Comparison of ENCODE assay signal across 11 cellular contexts in the genomic region with DNA sequence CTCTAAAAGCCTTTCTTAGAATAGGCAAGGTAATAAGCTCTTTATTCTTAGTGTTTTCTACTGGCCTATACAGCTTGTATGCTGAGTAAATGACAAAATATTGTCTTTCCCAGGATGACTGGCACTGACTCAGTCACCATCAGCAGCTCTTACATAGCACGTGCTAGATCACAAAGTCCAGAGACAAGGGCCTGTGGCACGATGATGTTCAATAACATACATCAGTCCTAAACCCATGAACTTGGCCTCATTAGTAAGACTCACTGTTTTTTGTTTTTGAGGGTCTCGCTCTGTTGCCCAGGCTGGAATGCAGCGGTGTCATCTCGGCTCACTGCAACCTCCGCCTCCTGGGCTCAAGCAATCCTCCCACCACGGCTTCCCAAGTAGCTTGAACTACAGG. TPM values are rescaled to one million over a fixed set of nuclear protein-coding genes. Genes with fewer than 3 reads are reported as not detected.
DNase-seq lines count a peak whose midpoint lies in the region; TF ChIP-seq lines count a peak whose summit lies in the region.
"Had no signal": no experiment of that assay in that cellular context is flagged by ENCODE, and none has a peak within 500 bp of the region (broad histone marks: within the 10 kb centered on the region; RNA-seq: fewer than 3 reads in every experiment).

No MANE protein-coding gene starts in this region.

- peak overlapping the region; percentile 98 for H3K27ac ChIP-seq in OCI-LY3 (ENCODE audit: low read length)
- H3K27ac ChIP-seq in ascending aorta = peak overlapping the region in 1 of 2 donors; percentile 31

- H3K4me1 Mint-ChIP-seq in endothelial cell (ENCODE audit: unreplicated experiment) = peaks cover 60% of the 10 kb centered on the region

- intact Hi-C loops in ascending aorta (cut with DNase I) = loop anchor here (5.0 kb wide), 1 partner anchor 42 kb away; the partner anchor contains the start of gene CELF1

- H3K27ac Mint-ChIP-seq in endothelial cell (ENCODE audit: unreplicated experiment) = peak overlapping the region; percentile 54

- H3K4me1 ChIP-seq in OCI-LY3 (ENCODE audit: low read length) = peaks cover 86% of the 10 kb centered on the region
- peaks cover 8 to 65% of the 10 kb centered on the region in 2 donors for H3K4me1 ChIP-seq in ascending aorta

- H4K20me1 ChIP-seq in OCI-LY3 (ENCODE audit: insufficient read depth, low read length) = 0 out of 2 replicates have a peak, but pooled peaks cover 6% of the 10 kb centered on the region

- H3K79me2 ChIP-seq in OCI-LY3 (ENCODE audit: low read length) = peaks cover 95% of the 10 kb centered on the region

- H3K36me3 Mint-ChIP-seq in endothelial cell (ENCODE audit: low read depth, unreplicated experiment) = no peaks in the 10 kb centered on the region

- peak overlapping the region; percentile 0; the same call in 1 of the 2 replicates for H3K9ac ChIP-seq in OCI-LY3 (ENCODE audit: low read length)

- peaks cover 2% of the 10 kb centered on the region for H3K27me3 Mint-ChIP-seq in endothelial cell (ENCODE audit: unreplicated experiment)

- no peak overlapping the region for H2AFZ ChIP-seq in OCI-LY3 (ENCODE audit: low read depth, low read length)

- no peaks in the 10 kb centered on the region for H3K9me3 Mint-ChIP-seq in endothelial cell (ENCODE audit: unreplicated experiment)

- H3K27me3 ChIP-seq in OCI-LY3 (ENCODE audit: low read depth, low read length) = no peaks in the 10 kb centered on the region
- no peaks in the 10 kb centered on the region for H3K27me3 ChIP-seq in ascending aorta
- H3K27me3 ChIP-seq: MG63 had no signal

- H3K4me3 Mint-ChIP-seq in endothelial cell (ENCODE audit: unreplicated experiment) = no peak overlapping the region

- H3K36me3 ChIP-seq in OCI-LY3 (replicated peaks; ENCODE audit: low read depth, low read length) = peaks cover 17% of the 10 kb centered on the region
- H3K36me3 ChIP-seq in ascending aorta = no peaks in the 10 kb centered on the region

- H3K9me3 ChIP-seq in OCI-LY3 (ENCODE audit: insufficient read depth, low read length) (no peaks in the 10 kb centered on the region), ascending aorta (no peaks in the 10 kb centered on the region)
- H3K9me3 ChIP-seq: MG63 had no signal

- H3K4me2 ChIP-seq in OCI-LY3 (ENCODE audit: low read length) = peak overlapping the region; percentile 10; the same call in 1 of the 2 replicates

- DNase-seq in GM12865 (ENCODE audit: low read depth) (peak; percentile 41), endothelial cell (ENCODE audit: low spot score) (no peak), renal cortical epithelial cell (ENCODE audit: low read depth) (peak; percentile 59), AG08396 (ENCODE audit: low spot score) (no peak), ascending aorta (ENCODE audit: low spot score in 2 of 2) (no peak)
- DNase-seq in stimulated activated naive CD4-positive, alpha-beta T cell (lab: John Stamatoyannopoulos, UW) = no peak
- DNase-seq: DMS79, hippocampal formation, MG63, NCI-H510A treated with DMSO at 0.1 percent for 48 hours had no signal

- TF ChIP-seq CTCF in GM12865 (IDR thresholded peaks at IDR 0.05; ENCODE audit: insufficient read depth, low read depth, low read length, missing control alignments) (no peak), OCI-LY3 (IDR thresholded peaks at IDR 0.05; ENCODE audit: low read depth, low read length) (no peak), endothelial cell (IDR thresholded peaks at IDR 0.05; ENCODE audit: unreplicated experiment) (no peak), ascending aorta (IDR thresholded peaks at IDR 0.05) (no peak)

- H3K4me3 ChIP-seq in GM12865 (ENCODE audit: low read depth, low read length) = no peak overlapping the region
- no peak overlapping the region for H3K4me3 ChIP-seq in OCI-LY3 (ENCODE audit: low read length)
- no peak overlapping the region for H3K4me3 ChIP-seq in ascending aorta
- H3K4me3 ChIP-seq: MG63 had no signal

RNA-seq across cellular contexts. Expression of gene CELF1, which starts 42.7 kb away (rescaled TPM):
- total RNA-seq in endothelial cell (ENCODE audit: unreplicated experiment) (162 TPM), renal cortical epithelial cell (76.8 and 137 TPM in 2 replicates), ascending aorta (68.9 TPM)

RNA-seq across cellular contexts. Expression of gene PTPMT1, which starts 55.2 kb away (rescaled TPM):
- total RNA-seq in endothelial cell (ENCODE audit: unreplicated experiment) = 34.9 TPM
- total RNA-seq in renal cortical epithelial cell = 94.0 and 135 TPM in 2 replicates
- 215 TPM for total RNA-seq in ascending aorta

Comparison
In these comparisons a context has a peak if more than half of its experiments do, and no peak if none do; other contexts are left out.
1. DNase-seq: peak in GM12865 (single experiment) and renal cortical epithelial cell (single experiment); none in endothelial cell (single experiment), stimulated activated naive CD4-positive, alpha-beta T cell (0 of 6), AG08396 (single experiment) and ascending aorta (0 of 2).